8 cellular contexts compared by ENCODE assay signal in genomic region chr6:34887753-34888440, GRCh38. TPM values are rescaled to one million over a fixed set of nuclear protein-coding genes. Genes with fewer than 3 reads are reported as not detected.
DNase-seq lines count a peak whose midpoint lies in the region; ATAC-seq and TF ChIP-seq lines count a peak whose summit lies in the region.

Gene TAF11 (minus strand): TSS chr6:34888042. CDS start chr6:34887957, 85 bp downstream.

- peaks cover 2% of the 10 kb centered on the region for H3K9me3 Mint-ChIP-seq in activated naive CD8-positive, alpha-beta T cell treated with anti-CD3 and anti-CD28 coated beads, Interleukin-2, amount 10 ng/mL, durations not matched to agents 7 days and 5 days
- H3K9me3 Mint-ChIP-seq in glutamatergic neuron (ENCODE audit: unreplicated experiment), result peaks cover 7% of the 10 kb centered on the region

- H3K4me1 ChIP-seq in osteoblast (ENCODE audit: insufficient read depth, low read length), result peaks cover 21% of the 10 kb centered on the region
- no peaks in the 10 kb centered on the region for H3K4me1 ChIP-seq in testis

- CTCF ChIA-PET in GM10248 (lab: Yijun Ruan, JAX), result interaction anchor here (1.0 to 2.2 kb wide), 3 partner anchors 12 to 252 kb away, joined by 3 to 9 read pairs (median 9); no protein-coding TSS in a partner anchor

- H3K4me3 ChIP-seq in osteoblast (ENCODE audit: insufficient read depth, low read length) (peak within 1 kb of the TSS; percentile 87), testis (peak within 1 kb of the TSS; percentile 88 to 91)

- ATAC-seq in HG02759 (IDR thresholded peaks at IDR 0.05; ENCODE audit: unreplicated experiment), result peak; percentile 84
- peak; percentile 90 for ATAC-seq in activated naive CD8-positive, alpha-beta T cell treated with anti-CD3 and anti-CD28 coated beads, Interleukin-2, amount 10 ng/mL, durations not matched to agents 7 days and 5 days (ENCODE audit: low read depth)

- H3K4me1 Mint-ChIP-seq in activated naive CD8-positive, alpha-beta T cell treated with anti-CD3 and anti-CD28 coated beads, Interleukin-2, amount 10 ng/mL, durations not matched to agents 7 days and 5 days, result peaks cover 28% of the 10 kb centered on the region
- peaks cover 9% of the 10 kb centered on the region for H3K4me1 Mint-ChIP-seq in glutamatergic neuron (ENCODE audit: low read depth, unreplicated experiment)

- H3K36me3 Mint-ChIP-seq in activated naive CD8-positive, alpha-beta T cell treated with anti-CD3 and anti-CD28 coated beads, Interleukin-2, amount 10 ng/mL, durations not matched to agents 7 days and 5 days, result peaks cover 13% of the 10 kb centered on the region
- no peaks in the 10 kb centered on the region for H3K36me3 Mint-ChIP-seq in glutamatergic neuron (ENCODE audit: unreplicated experiment)

- peaks cover 7% of the 10 kb centered on the region for H3K27me3 Mint-ChIP-seq in activated naive CD8-positive, alpha-beta T cell treated with anti-CD3 and anti-CD28 coated beads, Interleukin-2, amount 10 ng/mL, durations not matched to agents 7 days and 5 days
- H3K27me3 Mint-ChIP-seq in glutamatergic neuron (ENCODE audit: unreplicated experiment), result peaks cover 5% of the 10 kb centered on the region

- H2AFZ ChIP-seq in osteoblast (ENCODE audit: low read length), result peak within 1 kb of the TSS; percentile 93

- H3K9me3 ChIP-seq in osteoblast (ENCODE audit: low read depth, low read length) (no peaks in the 10 kb centered on the region), testis (no peaks in the 10 kb centered on the region)

- intact Hi-C loops in testis (cut with DNase I; ENCODE audit: low total_unique reads), result no loop called here

- peak within 1 kb of the TSS; percentile 99 for H3K4me3 Mint-ChIP-seq in activated naive CD8-positive, alpha-beta T cell treated with anti-CD3 and anti-CD28 coated beads, Interleukin-2, amount 10 ng/mL, durations not matched to agents 7 days and 5 days
- peak within 1 kb of the TSS; percentile 100 for H3K4me3 Mint-ChIP-seq in glutamatergic neuron (ENCODE audit: unreplicated experiment)

- 0 to 1% methylated on average over 39 to 40 of the region's 40 CpGs for WGBS in testis, 2 donors

- POLR2A ChIA-PET in GM10248 (lab: Yijun Ruan, JAX), result interaction anchor here (0.7 to 1.5 kb wide), 4 partner anchors 8 to 583 kb away, joined by 3 to 6 read pairs (median 3); partner anchors contain the start of gene BLTP3A
- POLR2A ChIA-PET in activated naive CD8-positive, alpha-beta T cell treated with anti-CD3 and anti-CD28 coated beads, Interleukin-2, amount 10 ng/mL, durations not matched to agents 7 days and 5 days (lab: Charles Lee), result interaction anchor here (0.6 to 3.3 kb wide), 14 partner anchors 8 to 651 kb away, joined by 3 to 24 read pairs (median 4); partner anchors contain the start of genes BLTP3A, HMGA1, ILRUN and SNRPC

- peak; percentile 89 for DNase-seq in GM10248 (ENCODE audit: extremely low spot score)
- peak; percentile 36 for DNase-seq in NCI-H1417 treated with DMSO at 0.1 percent for 48 hours (lab: John Stamatoyannopoulos, UW)
- peak; percentile 83 to 94 for DNase-seq in SW 1271 (lab: John Stamatoyannopoulos, UW)
- peak; percentile 89 for DNase-seq in activated naive CD8-positive, alpha-beta T cell treated with anti-CD3 and anti-CD28 coated beads, Interleukin-2, amount 10 ng/mL, durations not matched to agents 7 days and 5 days
- DNase-seq in glutamatergic neuron, result peak; percentile 92
- DNase-seq in osteoblast (ENCODE audit: insufficient read length, low spot score, missing footprints), result peak; percentile 94
- peak; percentile 97 for DNase-seq in testis

- peaks cover 22% of the 10 kb centered on the region for H4K20me1 ChIP-seq in osteoblast (ENCODE audit: insufficient read depth, low read length)

- peaks cover 77% of the 10 kb centered on the region for H3K79me2 ChIP-seq in osteoblast (ENCODE audit: insufficient read depth, low read length)

- H3K27ac ChIP-seq in osteoblast (ENCODE audit: low read depth, low read length), result peak within 1 kb of the TSS; percentile 76
- H3K27ac ChIP-seq in testis, result peak within 1 kb of the TSS; percentile 73 to 87

- TF ChIP-seq POLR2A in testis (IDR thresholded peaks at IDR 0.05), result no peak

- H3K27me3 ChIP-seq in osteoblast (ENCODE audit: insufficient read depth, low read length) (no peaks in the 10 kb centered on the region), testis (no peaks in the 10 kb centered on the region)

- peak within 1 kb of the TSS; percentile 99 for H3K27ac Mint-ChIP-seq in activated naive CD8-positive, alpha-beta T cell treated with anti-CD3 and anti-CD28 coated beads, Interleukin-2, amount 10 ng/mL, durations not matched to agents 7 days and 5 days
- peak within 1 kb of the TSS; percentile 96 for H3K27ac Mint-ChIP-seq in glutamatergic neuron (ENCODE audit: unreplicated experiment)

- H3K36me3 ChIP-seq in osteoblast (ENCODE audit: insufficient read depth, low read length), result no peaks in the 10 kb centered on the region
- no peaks in the 10 kb centered on the region for H3K36me3 ChIP-seq in testis (ENCODE audit: low read depth, missing control alignments)

- peak within 1 kb of the TSS; percentile 94 for H3K4me2 ChIP-seq in osteoblast (ENCODE audit: insufficient read depth, low read length)

- TF ChIP-seq CTCF in GM10248 (IDR thresholded peaks at IDR 0.05; ENCODE audit: control extremely low read depth, extremely low read depth, low read depth, missing control alignments) (no peak), glutamatergic neuron (IDR thresholded peaks at IDR 0.05; ENCODE audit: partially characterized antibody, unreplicated experiment) (no peak), osteoblast (IDR thresholded peaks at IDR 0.05; ENCODE audit: extremely low read depth, low read depth, low read length) (no peak), testis (IDR thresholded peaks at IDR 0.05) (peak in 1 of 3 experiments; percentile 21)

RNA-seq across cellular contexts. Expression of gene TAF11, which starts in this region (rescaled TPM):
- 10 to 100 TPM; 30.5 to 31.0 TPM for total RNA-seq in activated naive CD8-positive, alpha-beta T cell treated with anti-CD3 and anti-CD28 coated beads, Interleukin-2, amount 10 ng/mL, durations not matched to agents 7 days and 5 days
- 48.5 TPM for total RNA-seq in glutamatergic neuron (ENCODE audit: unreplicated experiment)
- 16.6 and 20.3 TPM in 2 replicates for total RNA-seq in osteoblast
- 10 to 100 TPM; 65.9 to 69.7 TPM for total RNA-seq in testis
- polyA plus RNA-seq in testis (ENCODE audit: insufficient read depth, low read depth, low replicate concordance), result 52.2 TPM

Comparison
In these comparisons a context has a peak if more than half of its experiments do, and no peak if none do; other contexts are left out.
1. Peak in every context shown above with its lines: DNase-seq, ATAC-seq, H3K4me3 ChIP-seq and H3K27ac ChIP-seq.
2. DNase-seq: peak in every context shown above with its lines; median percentile 97 in testis; 94 in osteoblast; 92 in glutamatergic neuron; 89 in GM10248; 89 in activated naive CD8-positive, alpha-beta T cell treated with anti-CD3 and anti-CD28 coated beads, Interleukin-2, amount 10 ng/mL, durations not matched to agents 7 days and 5 days; 88 in SW 1271; 36 in NCI-H1417 treated with DMSO at 0.1 percent for 48 hours.